8 cellular contexts compared by ENCODE assay signal in genomic region chr5:177303121-177303924, GRCh38. TPM values are rescaled to one million over a fixed set of nuclear protein-coding genes. Genes with fewer than 3 reads are reported as not detected.
DNase-seq lines count a peak whose midpoint lies in the region; ATAC-seq and TF ChIP-seq lines count a peak whose summit lies in the region.

A gene with protein sequence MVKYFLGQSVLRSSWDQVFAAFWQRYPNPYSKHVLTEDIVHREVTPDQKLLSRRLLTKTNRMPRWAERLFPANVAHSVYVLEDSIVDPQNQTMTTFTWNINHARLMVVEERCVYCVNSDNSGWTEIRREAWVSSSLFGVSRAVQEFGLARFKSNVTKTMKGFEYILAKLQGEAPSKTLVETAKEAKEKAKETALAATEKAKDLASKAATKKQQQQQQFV (plus strand): TSS chr5:177303799. CDS start chr5:177303986, 187 bp downstream.
RAB24 (minus strand) TSS chr5:177303719; CDS start chr5:177303288, 431 bp downstream.

- TF ChIP-seq POLR2A in lower leg skin (IDR thresholded peaks at IDR 0.05), result no peak

- peak within 1 kb of the TSS; percentile 77 to 100 (median 98) for H3K4me3 ChIP-seq in dorsolateral prefrontal cortex
- H3K4me3 ChIP-seq in lower leg skin (ENCODE audit: low read depth, poor library complexity, severe bottlenecking), result peak within 1 kb of the TSS; percentile 88

- TF ChIP-seq CTCF in dorsolateral prefrontal cortex (IDR thresholded peaks at IDR 0.05 in 54 of 56, conservative IDR thresholded peaks at IDR 0.05 in 2 of 56; ENCODE audit: low read depth in 1 of 56, partially characterized antibody in 56 of 56) (peak in 54 of 56 donors; percentile 15 to 70 (median 50)), lower leg skin (IDR thresholded peaks at IDR 0.05) (no peak)

- peak; percentile 67 for ATAC-seq in GM19023 (IDR thresholded peaks at IDR 0.05; ENCODE audit: unreplicated experiment)
- peak; percentile 68 for ATAC-seq in HG03280 (IDR thresholded peaks at IDR 0.05; ENCODE audit: unreplicated experiment)

- peak within 1 kb of the TSS in 57 of 59 donors; percentile 28 to 93 (median 79) for H3K27ac ChIP-seq in dorsolateral prefrontal cortex

- no peaks in the 10 kb centered on the region for H3K27me3 ChIP-seq in dorsolateral prefrontal cortex

- DNase-seq in AG20443 (ENCODE audit: low spot score), result peak; percentile 96
- peak; percentile 87 for DNase-seq in NCI-H748 (lab: John Stamatoyannopoulos, UW; ENCODE audit: unreplicated experiment)
- DNase-seq in activated CD4-positive, alpha-beta T cell treated with anti-CD3 and anti-CD28 coated beads, Interleukin-2, amount 50 U/mL, for 48 hours, result peak; percentile 91 to 92
- peak; percentile 83 to 96 (median 90) for DNase-seq in dorsolateral prefrontal cortex
- peak; percentile 86 to 98 for DNase-seq in lower leg skin (ENCODE audit: low spot score in 2 of 2)
- DNase-seq in stimulated activated CD4-positive, alpha-beta T cell treated with anti-CD3 and anti-CD28 coated beads, Interleukin-4, amount 100 ng/mL, for 48 hours (ENCODE audit: low read depth in 2 of 2), result peak; percentile 88 to 90

- 0 to 1% methylated on average over 23 to 74 of the region's 100 CpGs for WGBS in lower leg skin, 2 donors

- intact Hi-C loops in dorsolateral prefrontal cortex (cut with DNase I) (loop anchor here (5.0 to 10.0 kb wide), 2 partner anchors 171 to 649 kb away; partner anchors contain the start of gene NSD1 (in 2 of the 2)), lower leg skin (cut with DNase I; ENCODE audit: low total_unique reads) (loop anchor here (10.0 kb wide), 1 partner anchor 189 kb away; no protein-coding TSS in a partner anchor)

RNA-seq across cellular contexts. Expression of the first gene that starts in this region (rescaled TPM):
- total RNA-seq in dorsolateral prefrontal cortex, result 10 to 100 TPM; 46.3 to 88.8 (median 64.7) TPM
- 100 to 1,000 TPM in 2 of 4 donors, 10 to 100 TPM in 2; 60.7 to 122 (median 96.7) TPM for total RNA-seq in lower leg skin

RNA-seq across cellular contexts. Expression of gene RAB24, which starts in this region (rescaled TPM):
- total RNA-seq in dorsolateral prefrontal cortex (10 to 100 TPM; 24.3 to 74.5 (median 50.3) TPM), lower leg skin (10 to 100 TPM; 52.2 to 98.5 (median 73.7) TPM)

Comparison
In these comparisons a context has a peak if more than half of its experiments do, and no peak if none do; other contexts are left out.
1. Peak in every context shown above with its lines: DNase-seq, ATAC-seq, H3K4me3 ChIP-seq and H3K27ac ChIP-seq.
2. CTCF ChIP-seq: peak in dorsolateral prefrontal cortex (54 of 56); none in lower leg skin (0 of 3).